In the genomic region with DNA sequence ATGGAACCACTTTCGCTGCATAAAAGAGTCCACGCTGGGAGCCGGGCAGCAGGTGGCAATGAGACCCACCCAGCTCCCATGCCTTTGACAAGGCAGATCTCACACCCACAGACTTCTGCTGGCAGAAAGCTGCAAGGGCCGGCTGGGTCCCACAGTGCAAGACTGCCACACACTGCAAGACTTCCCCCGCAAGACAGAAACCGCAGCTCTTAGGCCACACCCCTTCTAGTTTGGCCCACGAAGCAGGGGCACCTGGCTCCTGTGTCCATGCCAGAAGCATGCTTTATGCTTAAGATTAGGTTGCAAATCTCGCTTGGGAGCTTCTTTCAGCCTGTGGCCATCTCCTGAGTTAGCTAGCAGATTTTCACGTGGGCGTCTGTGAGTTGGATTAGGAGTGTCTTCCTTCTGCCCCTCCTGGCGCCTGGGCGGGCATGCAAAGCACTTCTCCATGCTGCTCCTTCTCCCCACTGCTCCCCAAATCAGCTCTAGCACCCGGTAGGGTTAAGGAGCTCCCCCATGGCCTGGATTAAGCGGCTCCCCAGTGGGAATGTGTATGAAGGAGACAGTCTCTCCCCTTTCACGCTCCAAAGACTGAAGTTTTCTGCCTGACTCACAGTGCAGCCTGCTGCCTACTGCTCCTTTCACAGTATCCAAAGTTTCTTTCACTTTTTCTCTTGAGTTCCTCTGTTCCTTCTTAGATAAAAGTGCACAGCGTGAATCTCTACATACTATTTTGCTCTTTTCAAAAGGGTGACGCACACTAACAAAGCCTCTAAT, we compare ENCODE assay signal across 9 cellular contexts. TPM values are rescaled to one million over a fixed set of nuclear protein-coding genes. Genes with fewer than 3 reads are reported as not detected.
DNase-seq lines count a peak whose midpoint lies in the region; ATAC-seq and TF ChIP-seq lines count a peak whose summit lies in the region.
"Had no signal": no experiment of that assay in that cellular context is flagged by ENCODE, and none has a peak within 500 bp of the region (broad histone marks: within the 10 kb centered on the region; RNA-seq: fewer than 3 reads in every experiment).

No MANE protein-coding gene starts in this region.

- WGBS in esophagus squamous epithelium, 2 donors: 20 to 39% methylated on average over 12 to 13 of the region's 17 CpGs

- TF ChIP-seq CTCF in BE2C (IDR thresholded peaks at IDR 0.05; ENCODE audit: low read depth, low read length) (no peak), esophagus squamous epithelium (IDR thresholded peaks at IDR 0.05) (no peak), osteocyte (IDR thresholded peaks at IDR 0.05) (no peak)

- peaks cover 53% of the 10 kb centered on the region for H3K4me1 Mint-ChIP-seq in osteocyte (ENCODE audit: unreplicated experiment)
- no peaks in the 10 kb centered on the region for H3K4me1 Mint-ChIP-seq in naive thymus-derived CD8-positive, alpha-beta T cell
- H3K4me1 Mint-ChIP-seq: activated B cell treated with CpG ODN at 0.5 μM for 24 hours had no signal

- POLR2A ChIA-PET in naive thymus-derived CD8-positive, alpha-beta T cell (lab: Charles Lee): no interaction called here
- POLR2A ChIA-PET in HEK293T (lab: Yijun Ruan, JAX): interaction anchor here (1.1 to 2.7 kb wide), 2 partner anchors 16 to 1112 kb away, joined by 3 to 21 read pairs; a partner anchor contains a TSS

- H3K27ac Mint-ChIP-seq in osteocyte (ENCODE audit: unreplicated experiment): peak overlapping the region; percentile 68
- no peak overlapping the region for H3K27ac Mint-ChIP-seq in naive thymus-derived CD8-positive, alpha-beta T cell
- H3K27ac Mint-ChIP-seq: activated B cell treated with CpG ODN at 0.5 μM for 24 hours had no signal

- H3K36me3 ChIP-seq in BE2C (no peaks in the 10 kb centered on the region), esophagus squamous epithelium (no peaks in the 10 kb centered on the region)

- no peak for TF ChIP-seq POLR2A in esophagus squamous epithelium (IDR thresholded peaks at IDR 0.05)

- peak; percentile 19 for DNase-seq in BE2C
- DNase-seq in NCI-H226: peak; percentile 23
- DNase-seq in esophagus squamous epithelium (lab: John Stamatoyannopoulos, UW): no peak
- DNase-seq in osteocyte (ENCODE audit: extremely low spot score, unreplicated experiment): no peak
- no peak for DNase-seq in AML-193 (lab: John Stamatoyannopoulos, UW)
- DNase-seq in naive thymus-derived CD8-positive, alpha-beta T cell: no peak
- DNase-seq in HEK293T (ENCODE audit: extremely low spot score): no peak
- DNase-seq: activated B cell treated with CpG ODN at 0.5 μM for 24 hours had no signal

- H3K27me3 Mint-ChIP-seq in osteocyte (ENCODE audit: unreplicated experiment): no peaks in the 10 kb centered on the region
- H3K27me3 Mint-ChIP-seq in naive thymus-derived CD8-positive, alpha-beta T cell: peaks cover 2 to 29% (median 13%) of the 10 kb centered on the region in 5 donors
- H3K27me3 Mint-ChIP-seq: activated B cell treated with CpG ODN at 0.5 μM for 24 hours had no signal

- H3K9me3 ChIP-seq in BE2C (no peaks in the 10 kb centered on the region; the same call in 1 of the 2 replicates), esophagus squamous epithelium (peaks cover 0 to 3% (median 0%) of the 10 kb centered on the region in 3 donors)

- H3K4me3 ChIP-seq in BE2C (ENCODE audit: low read depth, low read length): no peak overlapping the region
- H3K4me3 ChIP-seq in esophagus squamous epithelium: peak overlapping the region in 3 of 4 donors; percentile 30 to 49 (median 30)

- H3K4me1 ChIP-seq in BE2C (peaks cover 9% of the 10 kb centered on the region), esophagus squamous epithelium (peaks cover 0 to 10% (median 0%) of the 10 kb centered on the region in 3 donors)

- intact Hi-C loops in esophagus squamous epithelium (cut with DNase I): no loop called here

- H3K4me3 Mint-ChIP-seq in osteocyte (ENCODE audit: unreplicated experiment): peak overlapping the region; percentile 60
- peak overlapping the region in 2 of 10 donors; percentile 58 to 61 for H3K4me3 Mint-ChIP-seq in naive thymus-derived CD8-positive, alpha-beta T cell
- H3K4me3 Mint-ChIP-seq: activated B cell treated with CpG ODN at 0.5 μM for 24 hours had no signal

- H3K9me3 Mint-ChIP-seq in osteocyte (ENCODE audit: unreplicated experiment): peaks cover 21% of the 10 kb centered on the region
- H3K9me3 Mint-ChIP-seq in naive thymus-derived CD8-positive, alpha-beta T cell: peaks cover 5 to 29% (median 12%) of the 10 kb centered on the region in 9 donors

- no peak for ATAC-seq in GM18867 (IDR thresholded peaks at IDR 0.05; ENCODE audit: unreplicated experiment)
- ATAC-seq in naive thymus-derived CD8-positive, alpha-beta T cell: no peak

- no peaks in the 10 kb centered on the region for H3K27me3 ChIP-seq in BE2C
- H3K27me3 ChIP-seq in esophagus squamous epithelium: no peaks in the 10 kb centered on the region

- H3K36me3 Mint-ChIP-seq in osteocyte (ENCODE audit: unreplicated experiment): peaks cover 30% of the 10 kb centered on the region
- peaks cover 0 to 20% (median 0%) of the 10 kb centered on the region in 3 donors for H3K36me3 Mint-ChIP-seq in naive thymus-derived CD8-positive, alpha-beta T cell

- peak overlapping the region in 3 of 4 donors; percentile 13 to 51 (median 33) for H3K27ac ChIP-seq in esophagus squamous epithelium

- CTCF ChIA-PET in HEK293T (lab: Yijun Ruan, JAX): interaction anchor here (0.9 to 1.6 kb wide), 3 partner anchors 9 to 17 kb away, joined by 3 to 4 read pairs (median 3); no protein-coding TSS in a partner anchor

TF ChIP-seq in HEK293T, 16 proteins besides CTCF, POLR2A, EP300 and RAD21:
- TF ChIP-seq LEF1 (IDR thresholded peaks at IDR 0.05; ENCODE audit: borderline replicate concordance): no peak

RNA-seq across cellular contexts. Expression of a gene that starts 17.7 kb away (rescaled TPM):
- 10.7 TPM for polyA plus RNA-seq in BE2C (2012; ENCODE audit: insufficient read depth, insufficient read length, low read depth)
- 1 to 10 TPM in 2 of 4 donors, under 1 TPM in 2; 0.57 to 8.6 (median 2.6) TPM for total RNA-seq in esophagus squamous epithelium
- 125 and 128 TPM in 2 replicates for total RNA-seq in osteocyte
- not detected for total RNA-seq in naive thymus-derived CD8-positive, alpha-beta T cell
- polyA plus RNA-seq in naive thymus-derived CD8-positive, alpha-beta T cell: not detected
- total RNA-seq: activated B cell treated with CpG ODN at 0.5 μM for 24 hours had no signal

Comparison
In these comparisons a context has a peak if more than half of its experiments do, and no peak if none do; other contexts are left out.
1. DNase-seq: peak in BE2C (single experiment) and NCI-H226 (single experiment); none in esophagus squamous epithelium (single experiment), osteocyte (single experiment), AML-193 (0 of 2), naive thymus-derived CD8-positive, alpha-beta T cell (0 of 10) and HEK293T (single experiment).
2. RNA of a gene that starts 17.7 kb away (total RNA-seq): 125 to 128 TPM in osteocyte; 0.57 to 8.6 TPM in esophagus squamous epithelium and not detected in naive thymus-derived CD8-positive, alpha-beta T cell; every median in the first group is over 10 times any median in the second.